In the genomic region with DNA sequence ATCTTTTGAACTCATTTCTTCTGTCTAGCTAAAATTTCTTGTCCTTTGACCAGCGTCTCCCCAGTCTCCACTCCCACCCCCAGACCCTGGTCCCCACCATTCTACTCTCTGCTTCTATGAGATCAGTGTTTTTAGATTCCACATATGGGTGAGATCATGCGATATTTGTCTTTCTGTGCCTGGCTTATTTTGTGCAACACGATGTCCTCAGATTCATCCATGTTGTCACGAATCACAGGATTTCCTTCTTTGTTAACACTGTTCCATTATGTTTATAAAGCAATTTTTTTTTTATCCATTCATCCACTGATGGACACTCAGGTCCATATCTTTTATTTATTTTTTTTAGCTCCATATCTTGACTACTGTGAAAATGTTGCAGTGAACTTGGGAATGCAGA, we compare ENCODE assay signal across 17 cellular contexts. TPM values are rescaled to one million over a fixed set of nuclear protein-coding genes. Genes with fewer than 3 reads are reported as not detected.
DNase-seq lines count a peak whose midpoint lies in the region; ATAC-seq and TF ChIP-seq lines count a peak whose summit lies in the region.
"Had no signal": no experiment of that assay in that cellular context is flagged by ENCODE, and none has a peak within 500 bp of the region (broad histone marks: within the 10 kb centered on the region; RNA-seq: fewer than 3 reads in every experiment).

No MANE protein-coding gene starts in this region.

- DNase-seq in OCI-LY7 (ENCODE audit: low spot score) (no peak), naive B cell (no peak), NCI-H2081 treated with DMSO at 0.1 percent for 48 hours (lab: John Stamatoyannopoulos, UW) (no peak), WTC11 (ENCODE audit: low spot score) (no peak), prostate gland (ENCODE audit: low spot score) (no peak)
- no peak for DNase-seq in activated CD4-positive, alpha-beta T cell treated with anti-CD3 and anti-CD28 coated beads, Interleukin-2, amount 50 U/mL, for 1 hour
- DNase-seq: ACHN; CD8-positive, alpha-beta T cell; COR-L47; HCEC 1CT; HFFc6; IMR-90; KG1 had no signal

- no peaks in the 10 kb centered on the region; the same call in 1 of the 2 replicates for H3K79me2 ChIP-seq in OCI-LY7 (ENCODE audit: insufficient read depth, low read depth, low read length)

- H3K4me3 Mint-ChIP-seq in IgD-negative memory B cell (peak overlapping the region in 3 of 4 donors; percentile 43 to 89 (median 65)), naive B cell (peak overlapping the region in 7 of 8 donors; percentile 54 to 92 (median 73)), WTC11 (no peak overlapping the region)
- H3K4me3 Mint-ChIP-seq: CD14-positive monocyte; CD8-positive, alpha-beta T cell; HFFc6 had no signal

- no peaks in the 10 kb centered on the region for H3K27me3 ChIP-seq in BLaER1 treated with 17β-estradiol and CSF1 and Interleukin-3, amounts not matched to agents 10 nM and 100 nM
- H3K27me3 ChIP-seq in prostate gland (replicated peaks; ENCODE audit: insufficient read depth) = no peaks in the 10 kb centered on the region

- H3K4me1 Mint-ChIP-seq in IgD-negative memory B cell (peaks cover 52 to 67% (median 63%) of the 10 kb centered on the region in 3 donors), naive B cell (peaks cover 60 to 78% (median 68%) of the 10 kb centered on the region in 3 donors), WTC11 (peaks cover 6% of the 10 kb centered on the region)

- TSS peak; percentile 50 for BruUV-seq in OCI-LY7 (replicated peaks; lab: Mats Ljungman, UMichigan)

- H3K4me1 ChIP-seq in BLaER1 treated with 17β-estradiol and CSF1 and Interleukin-3, amounts not matched to agents 10 nM and 100 nM = peaks cover 28 to 78% (median 67%) of the 10 kb centered on the region in 10 experiments
- H3K4me1 ChIP-seq in OCI-LY7 (ENCODE audit: insufficient read depth, low read length, poor library complexity, severe bottlenecking) (peaks cover 72% of the 10 kb centered on the region), prostate gland (replicated peaks) (no peaks in the 10 kb centered on the region)

- no peaks in the 10 kb centered on the region for H3K9me2 ChIP-seq in OCI-LY7 (ENCODE audit: insufficient read depth, low read length)

- H3K36me3 Mint-ChIP-seq in IgD-negative memory B cell (no peaks in the 10 kb centered on the region), naive B cell (peaks cover 5 to 8% of the 10 kb centered on the region in 2 donors), WTC11 (peaks cover 7% of the 10 kb centered on the region)
- H3K36me3 Mint-ChIP-seq: CD14-positive monocyte had no signal

- no peak overlapping the region for H3K27ac ChIP-seq in BLaER1 treated with 17β-estradiol and CSF1 and Interleukin-3, amounts not matched to agents 10 nM and 100 nM
- H3K27ac ChIP-seq in OCI-LY7 (ENCODE audit: low read depth, low read length, poor library complexity, severe bottlenecking) = peak overlapping the region; percentile 95
- no peak overlapping the region for H3K27ac ChIP-seq in prostate gland

- no peak overlapping the region for H3K9ac ChIP-seq in BLaER1 treated with 17β-estradiol and CSF1 and Interleukin-3, amounts not matched to agents 10 nM and 100 nM

- peak overlapping the region; percentile 72 to 97 (median 74) for H3K27ac Mint-ChIP-seq in IgD-negative memory B cell
- peak overlapping the region; percentile 57 to 99 (median 96) for H3K27ac Mint-ChIP-seq in naive B cell
- H3K27ac Mint-ChIP-seq in WTC11 = no peak overlapping the region
- H3K27ac Mint-ChIP-seq: CD14-positive monocyte; CD8-positive, alpha-beta T cell; HFFc6 had no signal

- H3K4me3 ChIP-seq in BLaER1 treated with 17β-estradiol and CSF1 and Interleukin-3, amounts not matched to agents 10 nM and 100 nM = no peak overlapping the region
- H3K4me3 ChIP-seq in OCI-LY7 (ENCODE audit: low read depth, low read length, poor library complexity, severe bottlenecking) = peak overlapping the region; percentile 40
- no peak overlapping the region for H3K4me3 ChIP-seq in prostate gland
- H3K4me3 ChIP-seq: GM12878 had no signal

- POLR2A ChIA-PET in OCI-LY7 (lab: Charles Lee) = interaction anchor here (0.6 to 3.5 kb wide), 12 partner anchors 8 to 574 kb away, joined by 3 to 21 read pairs (median 3); a partner anchor contains a TSS
- POLR2A ChIA-PET in WTC11 (lab: Charles Lee) = no interaction called here

- no peaks in the 10 kb centered on the region for H4K20me1 ChIP-seq in BLaER1 treated with 17β-estradiol and CSF1 and Interleukin-3, amounts not matched to agents 10 nM and 100 nM
- H4K20me1 ChIP-seq in OCI-LY7 (ENCODE audit: insufficient read depth, low read length) = no peaks in the 10 kb centered on the region

- TF ChIP-seq POLR2A in prostate gland (IDR thresholded peaks at IDR 0.05) = no peak

- TF ChIP-seq CTCF in OCI-LY7 (conservative IDR thresholded peaks at IDR 0.05; ENCODE audit: low read length) = no peak
- no peak for TF ChIP-seq CTCF in WTC11 (IDR thresholded peaks at IDR 0.05)
- TF ChIP-seq CTCF in prostate gland (IDR thresholded peaks at IDR 0.05) = no peak

- peak overlapping the region in 8 of 11 experiments; percentile 34 to 76 (median 62); a peak in 13 of 22 replicates for H3K4me2 ChIP-seq in BLaER1 treated with 17β-estradiol and CSF1 and Interleukin-3, amounts not matched to agents 10 nM and 100 nM
- peak overlapping the region; percentile 60 for H3K4me2 ChIP-seq in OCI-LY7 (ENCODE audit: low read length)

- H2AFZ ChIP-seq in OCI-LY7 (ENCODE audit: low read length) = no peak overlapping the region; the same call in 1 of the 2 replicates

- H3K9me3 Mint-ChIP-seq in IgD-negative memory B cell (peaks cover 2 to 9% (median 5%) of the 10 kb centered on the region in 3 donors), naive B cell (peaks cover 0 to 9% (median 7%) of the 10 kb centered on the region in 7 donors), WTC11 (peaks cover 7% of the 10 kb centered on the region)
- H3K9me3 Mint-ChIP-seq: CD8-positive, alpha-beta T cell had no signal

- WGBS in prostate gland = 78% methylated on average over 4 of the region's 4 CpGs

- CTCF ChIA-PET in OCI-LY7 (lab: Charles Lee; ENCODE audit: unreplicated experiment) (interaction anchor here (0.5 to 0.7 kb wide), 2 partner anchors 16 to 115 kb away, joined by 3 to 4 read pairs; no protein-coding TSS in a partner anchor), WTC11 (lab: Charles Lee) (no interaction called here)

- no peak for ATAC-seq in naive B cell (ENCODE audit: low read depth in 2 of 2)
- no peak for ATAC-seq in WTC11
- ATAC-seq: CD8-positive, alpha-beta T cell had no signal

- intact Hi-C loops in OCI-LY7 (cut with micrococcal nuclease; ENCODE audit: unreplicated experiment) (no loop called here), prostate gland (cut with DNase I) (no loop called here)

- H3K36me3 ChIP-seq in BLaER1 treated with 17β-estradiol and CSF1 and Interleukin-3, amounts not matched to agents 10 nM and 100 nM = no peaks in the 10 kb centered on the region
- H3K36me3 ChIP-seq in OCI-LY7 (ENCODE audit: insufficient read depth, low read length) = no peaks in the 10 kb centered on the region
- H3K36me3 ChIP-seq in prostate gland = no peaks in the 10 kb centered on the region

- H3K27me3 Mint-ChIP-seq in IgD-negative memory B cell (no peaks in the 10 kb centered on the region), naive B cell (no peaks in the 10 kb centered on the region), WTC11 (ENCODE audit: low read depth) (peaks cover 4% of the 10 kb centered on the region; the same call in 1 of the 2 replicates)

- H3K9me3 ChIP-seq in BLaER1 treated with 17β-estradiol and CSF1 and Interleukin-3, amounts not matched to agents 10 nM and 100 nM (replicated peaks in 1 of 11) = peaks cover 0 to 15% (median 9%) of the 10 kb centered on the region in 11 experiments; a peak in 12 of 22 replicates
- H3K9me3 ChIP-seq in OCI-LY7 (ENCODE audit: low read length) (peaks cover 8% of the 10 kb centered on the region; the same call in 1 of the 2 replicates), prostate gland (no peaks in the 10 kb centered on the region)

TF ChIP-seq in WTC11, 78 proteins besides CTCF, POLR2A, EP300 and RAD21:
- TF ChIP-seq TEAD1 (CRISPR knock-in tag; IDR thresholded peaks at IDR 0.05) (no peak), ZNF121 (CRISPR knock-in tag; IDR thresholded peaks at IDR 0.05) (no peak), HMGA2 (CRISPR knock-in tag; IDR thresholded peaks at IDR 0.05) (no peak), TCF7 (CRISPR knock-in tag; IDR thresholded peaks at IDR 0.05; ENCODE audit: low read depth) (no peak), ATF1 (CRISPR knock-in tag; IDR thresholded peaks at IDR 0.05) (no peak), FOXP1 (CRISPR knock-in tag; IDR thresholded peaks at IDR 0.05; ENCODE audit: borderline replicate concordance) (no peak), TP53 (CRISPR knock-in tag; IDR thresholded peaks at IDR 0.05) (no peak), NFYB (CRISPR knock-in tag; conservative IDR thresholded peaks at IDR 0.05; ENCODE audit: low read depth) (no peak)
- TF ChIP-seq, protein P1, sequence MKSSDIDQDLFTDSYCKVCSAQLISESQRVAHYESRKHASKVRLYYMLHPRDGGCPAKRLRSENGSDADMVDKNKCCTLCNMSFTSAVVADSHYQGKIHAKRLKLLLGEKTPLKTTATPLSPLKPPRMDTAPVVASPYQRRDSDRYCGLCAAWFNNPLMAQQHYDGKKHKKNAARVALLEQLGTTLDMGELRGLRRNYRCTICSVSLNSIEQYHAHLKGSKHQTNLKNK (CRISPR knock-in tag; IDR thresholded peaks at IDR 0.05) = no peak
- TF ChIP-seq, protein P2, sequence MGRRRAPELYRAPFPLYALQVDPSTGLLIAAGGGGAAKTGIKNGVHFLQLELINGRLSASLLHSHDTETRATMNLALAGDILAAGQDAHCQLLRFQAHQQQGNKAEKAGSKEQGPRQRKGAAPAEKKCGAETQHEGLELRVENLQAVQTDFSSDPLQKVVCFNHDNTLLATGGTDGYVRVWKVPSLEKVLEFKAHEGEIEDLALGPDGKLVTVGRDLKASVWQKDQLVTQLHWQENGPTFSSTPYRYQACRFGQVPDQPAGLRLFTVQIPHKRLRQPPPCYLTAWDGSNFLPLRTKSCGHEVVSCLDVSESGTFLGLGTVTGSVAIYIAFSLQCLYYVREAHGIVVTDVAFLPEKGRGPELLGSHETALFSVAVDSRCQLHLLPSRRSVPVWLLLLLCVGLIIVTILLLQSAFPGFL (CRISPR knock-in tag; IDR thresholded peaks at IDR 0.05; ENCODE audit: borderline replicate concordance) = no peak

RNA-seq across cellular contexts. Expression of a gene that starts 16.0 kb away (rescaled TPM):
- 26.8 TPM for polyA plus RNA-seq in IgD-negative memory B cell
- total RNA-seq in OCI-LY7 (2014; rRNA removed; shearing (Covaris generic)) = 17.9 and 18.7 TPM in 2 replicates
- 18.5 and 20.6 TPM in 2 replicates for total RNA-seq in OCI-LY7 (2022)
- 10 to 100 TPM; 10.0 to 28.9 (median 25.0) TPM for polyA plus RNA-seq in naive B cell (ENCODE audit: low read depth in 6 of 6)
- total RNA-seq in WTC11 (2021) = 4.4 to 6.3 TPM (median 5.7 TPM) in 3 replicates
- total RNA-seq in prostate gland = 10 to 100 TPM; 30.6 to 39.7 TPM
